15 cellular contexts compared by ENCODE assay signal in the genomic region with DNA sequence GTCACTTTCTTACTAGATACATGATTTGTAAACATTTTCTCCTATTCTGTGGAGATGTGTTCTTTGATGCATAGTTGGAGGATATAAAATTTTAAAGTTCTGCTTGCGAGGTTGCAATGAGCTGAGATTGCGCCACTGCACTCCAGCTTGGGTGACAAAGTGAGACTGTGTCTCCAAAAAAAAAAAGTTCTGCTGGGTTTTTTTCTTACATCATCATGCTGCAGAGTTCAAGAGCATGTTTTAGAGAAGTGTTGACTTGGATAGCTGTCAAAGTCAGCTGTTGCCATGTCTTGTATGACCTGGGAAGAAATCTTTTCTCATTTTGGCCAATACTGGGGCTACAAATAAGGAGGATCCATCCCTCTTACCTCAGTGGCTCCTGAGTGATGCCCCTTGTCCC.
"Had no signal": no experiment of that assay in that cellular context is flagged by ENCODE, and none has a peak within 500 bp of the region (broad histone marks: within the 10 kb centered on the region; RNA-seq: fewer than 3 reads in every experiment).

No MANE protein-coding gene starts in this region.

- ATAC-seq: activated CD8-positive, alpha-beta T cell treated with anti-CD3 and anti-CD28 coated beads, Interleukin-2, amount 10 ng/mL, durations not matched to agents 7 days and 5 days; natural killer cell treated with Interleukin-12 subunit alpha and Interleukin-12 subunit beta and Interleukin-15 and Interleukin-18, amount 100 ng/mL, for 72 hours; psoas muscle had no signal

- H3K4me3 Mint-ChIP-seq: activated CD8-positive, alpha-beta T cell treated with anti-CD3 and anti-CD28 coated beads, Interleukin-2, amount 10 ng/mL, durations not matched to agents 7 days and 5 days; activated naive CD8-positive, alpha-beta T cell treated with anti-CD3 and anti-CD28 coated beads, Interleukin-2, amount 10 ng/mL, durations not matched to agents 7 days and 5 days; immature natural killer cell; natural killer cell treated with Interleukin-12 subunit alpha and Interleukin-12 subunit beta and Interleukin-15 and Interleukin-18, amount 100 ng/mL, for 72 hours had no signal

- H3K27me3 ChIP-seq: esophagus muscularis mucosa had no signal

- H3K27me3 Mint-ChIP-seq: activated naive CD8-positive, alpha-beta T cell treated with anti-CD3 and anti-CD28 coated beads, Interleukin-2, amount 10 ng/mL, durations not matched to agents 7 days and 5 days; natural killer cell treated with Interleukin-12 subunit alpha and Interleukin-12 subunit beta and Interleukin-15 and Interleukin-18, amount 100 ng/mL, for 72 hours had no signal

- H3K9me3 Mint-ChIP-seq: activated naive CD8-positive, alpha-beta T cell treated with anti-CD3 and anti-CD28 coated beads, Interleukin-2, amount 10 ng/mL, durations not matched to agents 7 days and 5 days; immature natural killer cell; natural killer cell treated with Interleukin-12 subunit alpha and Interleukin-12 subunit beta and Interleukin-15 and Interleukin-18, amount 100 ng/mL, for 72 hours had no signal

- H3K4me1 ChIP-seq: esophagus muscularis mucosa, psoas muscle had no signal

- DNase-seq: activated CD4-positive, alpha-beta T cell treated with anti-CD3 and anti-CD28 coated beads for 4 hours; activated CD8-positive, alpha-beta memory T cell treated with anti-CD3 and anti-CD28 coated beads, Interleukin-2, amount 50 U/mL, for 48 hours; activated CD8-positive, alpha-beta T cell treated with anti-CD3 and anti-CD28 coated beads, Interleukin-2, amount 10 ng/mL, durations not matched to agents 7 days and 5 days; activated naive CD8-positive, alpha-beta T cell treated with anti-CD3 and anti-CD28 coated beads, Interleukin-2, amount 10 ng/mL, durations not matched to agents 7 days and 5 days; aorta; foreskin fibroblast; glutamatergic neuron; immature natural killer cell; left cardiac atrium; occipital lobe; psoas muscle; stimulated activated CD4-positive, alpha-beta T cell treated with anti-CD3 and anti-CD28 coated beads, Interleukin-4, amount 100 ng/mL, for 4 hours; WERI-Rb-1 had no signal

- H3K9me3 ChIP-seq: esophagus muscularis mucosa, psoas muscle had no signal

- H3K4me3 ChIP-seq: esophagus muscularis mucosa, psoas muscle had no signal

- H3K27ac ChIP-seq: esophagus muscularis mucosa, psoas muscle, WERI-Rb-1 had no signal

- H3K27ac Mint-ChIP-seq: activated CD8-positive, alpha-beta T cell treated with anti-CD3 and anti-CD28 coated beads, Interleukin-2, amount 10 ng/mL, durations not matched to agents 7 days and 5 days; activated naive CD8-positive, alpha-beta T cell treated with anti-CD3 and anti-CD28 coated beads, Interleukin-2, amount 10 ng/mL, durations not matched to agents 7 days and 5 days; natural killer cell treated with Interleukin-12 subunit alpha and Interleukin-12 subunit beta and Interleukin-15 and Interleukin-18, amount 100 ng/mL, for 72 hours had no signal

- H3K4me1 Mint-ChIP-seq: activated naive CD8-positive, alpha-beta T cell treated with anti-CD3 and anti-CD28 coated beads, Interleukin-2, amount 10 ng/mL, durations not matched to agents 7 days and 5 days; immature natural killer cell had no signal
